20 cellular contexts compared by ENCODE assay signal in the genomic region with DNA sequence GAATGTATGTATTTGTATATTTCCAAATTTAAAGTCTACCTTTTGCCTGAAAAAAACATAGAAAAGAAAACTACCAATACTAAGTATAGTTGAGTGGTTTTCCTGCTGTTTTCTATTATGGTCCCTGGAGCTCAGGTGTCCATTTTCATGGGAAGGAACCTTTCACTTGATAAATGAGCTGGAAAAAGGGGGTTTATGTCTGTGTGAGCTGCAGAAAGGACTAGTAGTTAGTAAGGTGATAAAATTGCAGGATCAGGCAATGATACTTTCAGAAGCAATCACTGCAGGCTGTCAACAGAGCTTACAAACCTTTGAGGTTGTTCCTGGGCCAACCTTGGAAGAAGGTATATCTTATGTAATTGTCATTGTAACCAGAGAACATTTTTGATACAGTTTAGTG. TPM values are rescaled to one million over a fixed set of nuclear protein-coding genes. Genes with fewer than 3 reads are reported as not detected.
DNase-seq lines count a peak whose midpoint lies in the region; TF ChIP-seq lines count a peak whose summit lies in the region.
"Had no signal": no experiment of that assay in that cellular context is flagged by ENCODE, and none has a peak within 500 bp of the region (broad histone marks: within the 10 kb centered on the region; RNA-seq: fewer than 3 reads in every experiment).

No MANE protein-coding gene starts in this region.

- DNase-seq in NCI-H2171 treated with DMSO at 0.1 percent for 48 hours (lab: John Stamatoyannopoulos, UW) (peak; percentile 30), NCI-H2171 (lab: John Stamatoyannopoulos, UW) (no peak), NCI-H146 treated with DMSO at 0.1 percent for 48 hours (lab: John Stamatoyannopoulos, UW; ENCODE audit: unreplicated experiment) (peak; percentile 24), chondrocyte (ENCODE audit: low spot score) (no peak), tibial artery (no peak), esophagus muscularis mucosa (ENCODE audit: extremely low spot score) (no peak), SKM-1 (lab: John Stamatoyannopoulos, UW; ENCODE audit: unreplicated experiment) (no peak)
- DNase-seq: CD4-positive, CD25-positive, alpha-beta regulatory T cell; HCEC 1CT; NCI-H1048; NCI-H1436 treated with DMSO at 0.1 percent for 48 hours; NCI-H2081 treated with DMSO at 0.1 percent for 48 hours; NCI-H226; NCI-H524; NCI-H82; RPMI8226; SHP77 had no signal

- H3K4me1 Mint-ChIP-seq in chondrocyte (ENCODE audit: low read depth): peaks cover 54% of the 10 kb centered on the region

- no peak overlapping the region for H3K4me3 ChIP-seq in tibial artery
- no peak overlapping the region for H3K4me3 ChIP-seq in esophagus muscularis mucosa
- H3K4me3 ChIP-seq: BLaER1 had no signal

- H3K9me3 Mint-ChIP-seq in chondrocyte (ENCODE audit: low read depth): no peaks in the 10 kb centered on the region

- TF ChIP-seq EP300 in esophagus muscularis mucosa (IDR thresholded peaks at IDR 0.05): no peak

- peak overlapping the region; percentile 38 for H3K27ac Mint-ChIP-seq in chondrocyte (ENCODE audit: unreplicated experiment)
- H3K27ac Mint-ChIP-seq: CD4-positive, CD25-positive, alpha-beta regulatory T cell; IgD-negative memory B cell had no signal

- no peak for TF ChIP-seq POLR2A in esophagus muscularis mucosa (IDR thresholded peaks at IDR 0.05; ENCODE audit: low read depth)

- no peaks in the 10 kb centered on the region for H3K9me3 ChIP-seq in tibial artery
- H3K9me3 ChIP-seq in esophagus muscularis mucosa: no peaks in the 10 kb centered on the region

- H3K27ac ChIP-seq in tibial artery (peak overlapping the region; percentile 29 to 53), esophagus muscularis mucosa (replicated peaks in 1 of 4) (no peak overlapping the region)
- H3K27ac ChIP-seq: BLaER1, KMS-11 had no signal

- H3K27me3 Mint-ChIP-seq in chondrocyte (ENCODE audit: low read depth): no peaks in the 10 kb centered on the region
- H3K27me3 Mint-ChIP-seq: CD4-positive, CD25-positive, alpha-beta regulatory T cell; IgD-negative memory B cell had no signal

- no peaks in the 10 kb centered on the region for H3K27me3 ChIP-seq in tibial artery
- no peaks in the 10 kb centered on the region for H3K27me3 ChIP-seq in esophagus muscularis mucosa
- H3K27me3 ChIP-seq: BLaER1 had no signal

- H3K4me1 ChIP-seq in tibial artery (peaks cover 0 to 46% (median 12%) of the 10 kb centered on the region in 4 donors), esophagus muscularis mucosa (peaks cover 5 to 21% (median 8%) of the 10 kb centered on the region in 4 donors)
- H3K4me1 ChIP-seq: BLaER1 had no signal

- H3K36me3 Mint-ChIP-seq in chondrocyte (ENCODE audit: low read depth): no peaks in the 10 kb centered on the region

- TF ChIP-seq CTCF in chondrocyte (IDR thresholded peaks at IDR 0.05) (no peak), tibial artery (IDR thresholded peaks at IDR 0.05) (no peak), esophagus muscularis mucosa (IDR thresholded peaks at IDR 0.05) (no peak)

- no peak overlapping the region for H3K4me3 Mint-ChIP-seq in chondrocyte (ENCODE audit: unreplicated experiment)
- H3K4me3 Mint-ChIP-seq: CD4-positive, CD25-positive, alpha-beta regulatory T cell; IgD-negative memory B cell had no signal

- H3K36me3 ChIP-seq in tibial artery (no peaks in the 10 kb centered on the region), esophagus muscularis mucosa (no peaks in the 10 kb centered on the region)
- H3K36me3 ChIP-seq: BLaER1 had no signal

- intact Hi-C loops in tibial artery (cut with DNase I; ENCODE audit: low total_unique reads): no loop called here
- intact Hi-C loops in esophagus muscularis mucosa (cut with DNase I): no loop called here

RNA-seq across cellular contexts. Expression of a gene that starts 48.0 kb away (rescaled TPM):
- 64.8 to 76.4 TPM (median 69.7 TPM) in 3 replicates for total RNA-seq in chondrocyte
- total RNA-seq in esophagus muscularis mucosa: 10 to 100 TPM; 16.9 to 22.0 (median 18.2) TPM

Comparison
In these comparisons a context has a peak if more than half of its experiments do, and no peak if none do; other contexts are left out.
1. DNase-seq: peak in NCI-H2171 treated with DMSO at 0.1 percent for 48 hours (single experiment) and NCI-H146 treated with DMSO at 0.1 percent for 48 hours (single experiment); none in NCI-H2171 (single experiment), chondrocyte (single experiment), tibial artery (0 of 2), esophagus muscularis mucosa (single experiment) and SKM-1 (single experiment).
2. H3K27ac ChIP-seq: peak in tibial artery (2 of 2); none in esophagus muscularis mucosa (0 of 4).